ENCODE assay signal across 10 cellular contexts in the genomic region with DNA sequence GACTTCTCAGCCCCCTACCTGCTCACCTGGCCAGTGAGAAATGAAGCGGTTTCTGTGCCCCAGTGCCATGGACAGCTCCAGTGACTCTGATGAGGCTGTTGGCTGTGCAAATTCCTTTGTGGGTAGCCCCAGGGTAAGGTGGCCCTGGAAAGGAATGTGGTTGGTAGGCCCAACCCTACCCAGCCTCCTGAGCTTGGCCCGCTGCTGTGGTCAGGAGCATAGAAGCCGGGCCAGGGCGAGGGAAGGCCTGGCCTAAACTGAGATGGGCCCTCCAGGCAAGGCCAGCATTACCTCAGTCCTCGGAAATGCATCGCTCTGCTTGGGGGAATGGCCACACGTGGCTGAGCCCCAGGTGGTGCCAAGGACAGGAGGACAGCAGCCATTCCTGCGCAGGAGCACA. TPM values are rescaled to one million over a fixed set of nuclear protein-coding genes. Genes with fewer than 3 reads are reported as not detected.
DNase-seq lines count a peak whose midpoint lies in the region; ATAC-seq, FAIRE-seq and TF ChIP-seq lines count a peak whose summit lies in the region.
"Had no signal": no experiment of that assay in that cellular context is flagged by ENCODE, and none has a peak within 500 bp of the region (broad histone marks: within the 10 kb centered on the region; RNA-seq: fewer than 3 reads in every experiment).

No MANE protein-coding gene starts in this region.

- H3K4me2 ChIP-seq in BLaER1 (peak overlapping the region; percentile 95), Loucy (ENCODE audit: low read depth, low read length, poor library complexity, severe bottlenecking) (no peak overlapping the region), H1 (ENCODE audit: insufficient read depth in 1 of 2, low read depth in 2 of 2, low read length in 2 of 2) (no peak overlapping the region)

- H2BK5ac ChIP-seq in H1 (ENCODE audit: low read depth, low read length), result peak overlapping the region; percentile 20; the same call in 1 of the 2 replicates

- ATAC-seq in GM21367 (IDR thresholded peaks at IDR 0.05; ENCODE audit: unreplicated experiment) (no peak), HG03565 (IDR thresholded peaks at IDR 0.05; ENCODE audit: unreplicated experiment) (no peak)

- H4K20me1 ChIP-seq in BLaER1, result no peaks in the 10 kb centered on the region
- no peaks in the 10 kb centered on the region for H4K20me1 ChIP-seq in Loucy (ENCODE audit: insufficient read depth, low read length, poor library complexity, severe bottlenecking)
- H4K20me1 ChIP-seq in H1 (replicated peaks in 1 of 2; ENCODE audit: control insufficient read depth in 1 of 2, insufficient read depth in 2 of 2, low read length in 2 of 2), result no peaks in the 10 kb centered on the region

- H3K23ac ChIP-seq in H1 (ENCODE audit: insufficient read length), result no peak overlapping the region

- H3K9ac ChIP-seq in BLaER1 (peak overlapping the region; percentile 74), Loucy (ENCODE audit: low read depth, low read length, poor library complexity, severe bottlenecking) (peak overlapping the region; percentile 67), H1 (replicated peaks in 1 of 4; ENCODE audit: extremely low read depth in 1 of 4, low read depth in 3 of 4, low read length in 3 of 4) (no peak overlapping the region)

- CTCF ChIA-PET in H1 (lab: Charles Lee; ENCODE audit: partially characterized antibody), result interaction anchor here (0.6 to 5.7 kb wide), 8 partner anchors 13 to 69 kb away, joined by 3 to 43 read pairs (median 4); no protein-coding TSS in a partner anchor

- H2BK12ac ChIP-seq in H1 (ENCODE audit: low read depth, low read length), result peak overlapping the region; percentile 95; the same call in 1 of the 2 replicates

- H3K27ac ChIP-seq in BLaER1 (peak overlapping the region; percentile 90), H1 (ENCODE audit: low read depth, low read length) (no peak overlapping the region)

- peak overlapping the region; percentile 41 for H3K27ac Mint-ChIP-seq in osteocyte (ENCODE audit: unreplicated experiment)
- H3K27ac Mint-ChIP-seq: activated T-helper 2 cell treated with anti-CD3 and anti-CD28 coated beads, Interferon-gamma antibody, Interleukin-2, Interleukin-4, amounts not matched to agents 10 μg/mL and 5 μg/mL and 100 μg/mL, durations not matched to agents 14 hours and 24 hours and 36 hours had no signal

- no peak overlapping the region for H3K14ac ChIP-seq in H1 (ENCODE audit: insufficient read length)

- TF ChIP-seq RAD21 in H1 (IDR thresholded peaks at IDR 0.05 in 1 of 2, conservative IDR thresholded peaks at IDR 0.05 in 1 of 2; ENCODE audit: low read depth in 2 of 2, low read length in 2 of 2), result no peak

- H3K4me3 ChIP-seq in BLaER1 (peak overlapping the region; percentile 52; the same call in 1 of the 2 replicates), Loucy (ENCODE audit: low read length, poor library complexity, severe bottlenecking) (no peak overlapping the region), H1 (ENCODE audit: extremely low read depth in 1 of 4, insufficient read depth in 2 of 4, low read depth in 3 of 4, low read length in 4 of 4) (no peak overlapping the region), H7 (ENCODE audit: insufficient read depth, low read depth, low read length) (no peak overlapping the region)

- no peaks in the 10 kb centered on the region for H3K36me3 ChIP-seq in BLaER1
- H3K36me3 ChIP-seq in Loucy (ENCODE audit: insufficient read depth, low read length), result no peaks in the 10 kb centered on the region
- H3K36me3 ChIP-seq in H1 (ENCODE audit: control insufficient read depth in 2 of 4, insufficient read depth in 4 of 4, low read length in 3 of 4), result no peaks in the 10 kb centered on the region
- H3K36me3 ChIP-seq in H7 (replicated peaks; ENCODE audit: control insufficient read depth, insufficient read depth, low read length), result no peaks in the 10 kb centered on the region

- POLR2A ChIA-PET in H1 (lab: Charles Lee; ENCODE audit: partially characterized antibody), result interaction anchor here (1.0 to 1.1 kb wide), 2 partner anchors 11 to 29 kb away, joined by 3 to 4 read pairs; no protein-coding TSS in a partner anchor

- peak overlapping the region; percentile 29; the same call in 1 of the 2 replicates for H2BK20ac ChIP-seq in H1 (ENCODE audit: low read length)

- H3K4ac ChIP-seq in H1 (replicated peaks; ENCODE audit: insufficient read length, low read depth, low read length), result peak overlapping the region; percentile 44

- H2AFZ ChIP-seq in Loucy (ENCODE audit: low read length) (no peak overlapping the region), H1 (ENCODE audit: low read length) (no peak overlapping the region)

- no peaks in the 10 kb centered on the region for H3K79me1 ChIP-seq in H1 (ENCODE audit: low read depth, low read length)

- no peak for TF ChIP-seq CTCF in Loucy (conservative IDR thresholded peaks at IDR 0.05; ENCODE audit: low read length)
- TF ChIP-seq CTCF in H1 (IDR thresholded peaks at IDR 0.05; ENCODE audit: control extremely low read depth in 1 of 3, insufficient read depth in 1 of 3, low read depth in 1 of 3, low read length in 3 of 3), result no peak
- no peak for TF ChIP-seq CTCF in osteocyte (IDR thresholded peaks at IDR 0.05)

- no peak for FAIRE-seq in H1 (lab: Jason Lieb, UNC)

- no peak overlapping the region for H2BK120ac ChIP-seq in H1 (replicated peaks; ENCODE audit: low read depth, low read length)

- no peak for TF ChIP-seq POLR2A in H1 (IDR thresholded peaks at IDR 0.05; ENCODE audit: control extremely low read depth in 1 of 2, low read depth in 2 of 2, low read length in 2 of 2)

- no peak overlapping the region for H3K4me3 Mint-ChIP-seq in osteocyte (ENCODE audit: unreplicated experiment)

- H3K79me2 ChIP-seq in Loucy (ENCODE audit: insufficient read depth, low read length) (no peaks in the 10 kb centered on the region), H1 (ENCODE audit: control insufficient read depth in 1 of 2, insufficient read depth in 2 of 2, low read length in 2 of 2) (no peaks in the 10 kb centered on the region)

- peaks cover 95% of the 10 kb centered on the region for H3K4me1 ChIP-seq in BLaER1
- peaks cover 19% of the 10 kb centered on the region for H3K4me1 ChIP-seq in Loucy (ENCODE audit: insufficient read depth, low read length, poor library complexity, severe bottlenecking)
- H3K4me1 ChIP-seq in H1 (replicated peaks in 1 of 4; ENCODE audit: control insufficient read depth in 3 of 4, insufficient read depth in 4 of 4, low read length in 3 of 4), result peaks cover 9 to 34% (median 25%) of the 10 kb centered on the region in 4 experiments

- H3K9me3 Mint-ChIP-seq in osteocyte (ENCODE audit: unreplicated experiment), result no peaks in the 10 kb centered on the region
- H3K9me3 Mint-ChIP-seq: activated T-helper 2 cell treated with anti-CD3 and anti-CD28 coated beads, Interferon-gamma antibody, Interleukin-2, Interleukin-4, amounts not matched to agents 10 μg/mL and 5 μg/mL and 100 μg/mL, durations not matched to agents 14 hours and 24 hours and 36 hours had no signal

- no peak for TF ChIP-seq EP300 in H1 (IDR thresholded peaks at IDR 0.05; ENCODE audit: borderline replicate concordance in 1 of 2, low read depth in 2 of 2, low read length in 2 of 2)

- H3K9me3 ChIP-seq in BLaER1 (no peaks in the 10 kb centered on the region), Loucy (ENCODE audit: insufficient read depth, low read depth, low read length) (no peaks in the 10 kb centered on the region), H1 (ENCODE audit: insufficient read depth in 2 of 2, low read depth in 1 of 2, low read length in 1 of 2) (no peaks in the 10 kb centered on the region)

- WGBS in H1 (ENCODE audit: extremely low coverage in 1 of 2, insufficient coverage in 1 of 2, insufficient read length in 1 of 2, insufficient replicate concordance in 2 of 2, low coverage in 1 of 2, low lambda C conversion rate in 2 of 2, missing lambda C conversion rate in 1 of 2), 2 experiments, result 88% methylated on average over 8 of the region's 8 CpGs; no CpG with 5 or more reads in 1 of the 2 experiments

- no peak overlapping the region for H4K5ac ChIP-seq in H1 (ENCODE audit: insufficient read length, low read depth, low read length)

- no peaks in the 10 kb centered on the region for H3K27me3 Mint-ChIP-seq in osteocyte (ENCODE audit: unreplicated experiment)

- DNase-seq in H1 (ENCODE audit: low read depth in 1 of 2, low spot score in 2 of 2) (no peak), osteocyte (ENCODE audit: extremely low spot score, unreplicated experiment) (no peak), H7 (no peak), NOMO-1 treated with DMSO at 0.1 percent for 48 hours (lab: John Stamatoyannopoulos, UW; ENCODE audit: unreplicated experiment) (no peak)
- DNase-seq: NCI-H748 treated with DMSO at 0.1 percent for 48 hours had no signal

- no peaks in the 10 kb centered on the region for H3K36me3 Mint-ChIP-seq in osteocyte (ENCODE audit: unreplicated experiment)

- no peak overlapping the region for H4K8ac ChIP-seq in H1 (ENCODE audit: extremely low read depth, insufficient read depth, low read length)

- H3K56ac ChIP-seq in H1 (replicated peaks; ENCODE audit: insufficient read length, low read depth, low read length), result no peak overlapping the region

- peak overlapping the region; percentile 66; the same call in 1 of the 2 replicates for H2AK5ac ChIP-seq in H1 (ENCODE audit: low read depth, low read length)

- no peaks in the 10 kb centered on the region for H3F3A ChIP-seq in Loucy (ENCODE audit: low read depth)

- peak overlapping the region; percentile 34 for H4K91ac ChIP-seq in H1 (replicated peaks; ENCODE audit: insufficient read length, low read length)

- no peaks in the 10 kb centered on the region for H3K23me2 ChIP-seq in H1 (ENCODE audit: low read depth, low read length)

- H3K4me1 Mint-ChIP-seq in osteocyte (ENCODE audit: unreplicated experiment), result peaks cover 57% of the 10 kb centered on the region

- no peaks in the 10 kb centered on the region for H3K27me3 ChIP-seq in BLaER1
- H3K27me3 ChIP-seq in Loucy (ENCODE audit: insufficient read depth, low read length, poor library complexity, severe bottlenecking), result no peaks in the 10 kb centered on the region
- peaks cover 0 to 3% (median 1%) of the 10 kb centered on the region in 4 experiments; a peak in 1 of 7 replicates for H3K27me3 ChIP-seq in H1 (replicated peaks in 1 of 4; ENCODE audit: control insufficient read depth in 3 of 4, extremely low read depth in 1 of 4, insufficient read depth in 3 of 4, low read length in 3 of 4)
- no peaks in the 10 kb centered on the region for H3K27me3 ChIP-seq in H7 (ENCODE audit: control insufficient read depth, insufficient read depth, low read length)

- H3K9me2 ChIP-seq in Loucy (replicated peaks; ENCODE audit: low read depth, low read length), result no peaks in the 10 kb centered on the region

- H2BK15ac ChIP-seq in H1 (ENCODE audit: low read length), result peak overlapping the region; percentile 97

- H3K18ac ChIP-seq in H1 (ENCODE audit: extremely low read depth, low read length), result peak overlapping the region; percentile 13

RNA-seq across cellular contexts. Expression of a gene that starts 16.9 kb away (rescaled TPM):
- total RNA-seq in H1 (2021; fragmentation: NEBNext Ultra II Directional; extraction: Animal tissue kit (Norgen Biotek cat#: 25700)), result 6.4 and 6.6 TPM in 2 replicates
- 3.6 and 5.3 TPM in 2 replicates for polyA plus RNA-seq in H1 (2011; rRNA removed)
- polyA plus RNA-seq in H1 (2011; cell fraction: cytosol; rRNA removed), result 2.8 TPM
- polyA plus RNA-seq in H1 (2011; cell fraction: nucleus; rRNA removed), result 10.3 TPM
- 3.3 to 5.4 TPM (median 4.5 TPM) in 4 replicates for polyA plus RNA-seq in H1 (2012, experiment 1 of 2)
- polyA plus RNA-seq in H1 (2012, experiment 2 of 2), result 3.2 TPM
- 4.8 TPM for polyA plus RNA-seq in H1 (2013, experiment 1 of 2)
- 5.2 TPM for polyA plus RNA-seq in H1 (2013, experiment 2 of 2)
- 4.6 and 5.2 TPM in 2 replicates for polyA minus RNA-seq in H1 (2011; rRNA and poly(A)+ RNA removed)
- 3.5 TPM for polyA minus RNA-seq in H1 (2011; cell fraction: cytosol; rRNA and poly(A)+ RNA removed)
- 8.3 TPM for polyA minus RNA-seq in H1 (2011; cell fraction: nucleus; rRNA and poly(A)+ RNA removed)
- 5.1 TPM in 2 replicates for total RNA-seq in osteocyte
- total RNA-seq in H7 (2014; rRNA removed; shearing (Covaris generic)), result 3.7 and 4.8 TPM in 2 replicates

RNA-seq across cellular contexts. Expression of a gene that starts 55.3 kb away (rescaled TPM):
- 6.0 TPM in 2 replicates for total RNA-seq in H1 (2021; fragmentation: NEBNext Ultra II Directional; extraction: Animal tissue kit (Norgen Biotek cat#: 25700))
- polyA plus RNA-seq in H1 (2011; rRNA removed), result 6.1 and 7.6 TPM in 2 replicates
- polyA plus RNA-seq in H1 (2011; cell fraction: cytosol; rRNA removed), result 4.4 TPM
- 37.7 TPM for polyA plus RNA-seq in H1 (2011; cell fraction: nucleus; rRNA removed)
- polyA plus RNA-seq in H1 (2012, experiment 1 of 2), result 3.9 to 7.2 TPM (median 6.2 TPM) in 4 replicates
- 3.1 TPM for polyA plus RNA-seq in H1 (2012, experiment 2 of 2)
- 5.1 TPM for polyA plus RNA-seq in H1 (2013, experiment 1 of 2)
- polyA plus RNA-seq in H1 (2013, experiment 2 of 2), result 4.7 TPM
- 3.0 and 4.7 TPM in 2 replicates for polyA minus RNA-seq in H1 (2011; rRNA and poly(A)+ RNA removed)
- 3.7 TPM for polyA minus RNA-seq in H1 (2011; cell fraction: cytosol; rRNA and poly(A)+ RNA removed)
- polyA minus RNA-seq in H1 (2011; cell fraction: nucleus; rRNA and poly(A)+ RNA removed), result 9.6 TPM
- 0.43 and 0.47 TPM in 2 replicates for total RNA-seq in osteocyte
- total RNA-seq in H7 (2014; rRNA removed; shearing (Covaris generic)), result 3.6 and 4.2 TPM in 2 replicates

Comparison
In these comparisons a context has a peak if more than half of its experiments do, and no peak if none do; other contexts are left out.
1. H3K9ac ChIP-seq: peak in BLaER1 (single experiment) and Loucy (single experiment); none in H1 (0 of 4).